ENCODE assay signal across 8 cellular contexts in genomic region chr12:1063852-1064251, GRCh38.
"Had no signal": no experiment of that assay in that cellular context is flagged by ENCODE, and none has a peak within 500 bp of the region (broad histone marks: within the 10 kb centered on the region; RNA-seq: fewer than 3 reads in every experiment).

No MANE protein-coding gene starts in this region.

- H3K4me3 ChIP-seq: GM23248, HAP-1 had no signal

- H2AFZ ChIP-seq: GM23248 had no signal

- H3K9ac ChIP-seq: GM23248 had no signal

- ATAC-seq: HCT116 had no signal

- H3K27ac Mint-ChIP-seq: IgD-negative memory B cell had no signal

- H3K36me3 ChIP-seq: HAP-1 had no signal

- H3K27ac ChIP-seq: GM23248, HL-60 had no signal

- H3K4me1 ChIP-seq: HAP-1 had no signal

- H3K27me3 Mint-ChIP-seq: IgD-negative memory B cell had no signal

- DNase-seq: GM23248, GOT3, H7, KG1 had no signal
